ENCODE assay signal across 16 cellular contexts in genomic region chr4:169404959-169405358, GRCh38.
DNase-seq lines count a peak whose midpoint lies in the region; ATAC-seq and TF ChIP-seq lines count a peak whose summit lies in the region.
"Had no signal": no experiment of that assay in that cellular context is flagged by ENCODE, and none has a peak within 500 bp of the region (broad histone marks: within the 10 kb centered on the region; RNA-seq: fewer than 3 reads in every experiment).

No MANE protein-coding gene starts in this region.

- H3K27me3 Mint-ChIP-seq in H9 (ENCODE audit: low read depth): no peaks in the 10 kb centered on the region
- H3K27me3 Mint-ChIP-seq in stimulated activated memory B cell treated with anti-CD40 and anti-IgM and Interleukin-4, amounts not matched to agents 10 μg/mL and 1 μg/mL and 100 μg/mL, for 72 hours: no peaks in the 10 kb centered on the region
- H3K27me3 Mint-ChIP-seq: activated naive CD8-positive, alpha-beta T cell treated with anti-CD3 and anti-CD28 coated beads, Interleukin-2, amount 10 ng/mL, durations not matched to agents 7 days and 5 days; CD4-positive, alpha-beta T cell; central memory CD8-positive, alpha-beta T cell; natural killer cell treated with Interleukin-12 subunit alpha and Interleukin-12 subunit beta and Interleukin-15 and Interleukin-18, amount 100 ng/mL, for 72 hours had no signal

- H3K27ac Mint-ChIP-seq in H9: peak overlapping the region; percentile 15 to 94 (median 84); a peak in 5 of 7 replicates
- no peak overlapping the region for H3K27ac Mint-ChIP-seq in stimulated activated memory B cell treated with anti-CD40 and anti-IgM and Interleukin-4, amounts not matched to agents 10 μg/mL and 1 μg/mL and 100 μg/mL, for 72 hours
- H3K27ac Mint-ChIP-seq: activated naive CD8-positive, alpha-beta T cell treated with anti-CD3 and anti-CD28 coated beads, Interleukin-2, amount 10 ng/mL, durations not matched to agents 7 days and 5 days; CD4-positive, alpha-beta T cell; natural killer cell treated with Interleukin-12 subunit alpha and Interleukin-12 subunit beta and Interleukin-15 and Interleukin-18, amount 100 ng/mL, for 72 hours had no signal

- H3K27me3 ChIP-seq in H9 (ENCODE audit: insufficient read depth, low read length) (no peaks in the 10 kb centered on the region), RWPE2 (ENCODE audit: insufficient read depth, poor library complexity, severe bottlenecking) (no peaks in the 10 kb centered on the region), dorsolateral prefrontal cortex (no peaks in the 10 kb centered on the region)
- H3K27me3 ChIP-seq: hepatocyte had no signal

- intact Hi-C loops in dorsolateral prefrontal cortex (cut with DNase I): no loop called here

- H3K23me2 ChIP-seq in H9 (ENCODE audit: insufficient read length, low read depth, low read length, poor library complexity, severe bottlenecking): no peaks in the 10 kb centered on the region

- no peak overlapping the region for H3K9ac ChIP-seq in H9 (ENCODE audit: extremely low read depth, insufficient read length, low read length)

- H3K9me3 Mint-ChIP-seq in H9: no peaks in the 10 kb centered on the region
- H3K9me3 Mint-ChIP-seq in stimulated activated memory B cell treated with anti-CD40 and anti-IgM and Interleukin-4, amounts not matched to agents 10 μg/mL and 1 μg/mL and 100 μg/mL, for 72 hours: no peaks in the 10 kb centered on the region
- H3K9me3 Mint-ChIP-seq: activated naive CD8-positive, alpha-beta T cell treated with anti-CD3 and anti-CD28 coated beads, Interleukin-2, amount 10 ng/mL, durations not matched to agents 7 days and 5 days; CD4-positive, alpha-beta T cell; central memory CD8-positive, alpha-beta T cell; natural killer cell treated with Interleukin-12 subunit alpha and Interleukin-12 subunit beta and Interleukin-15 and Interleukin-18, amount 100 ng/mL, for 72 hours had no signal

- H3K79me2 ChIP-seq in H9 (ENCODE audit: insufficient read depth, low read length): no peaks in the 10 kb centered on the region
- H3K79me2 ChIP-seq: hepatocyte had no signal

- no peak overlapping the region for H2BK120ac ChIP-seq in H9 (ENCODE audit: low read depth, low read length, poor library complexity, severe bottlenecking)

- no peak overlapping the region for H4K5ac ChIP-seq in H9 (ENCODE audit: insufficient read length, low read depth, low read length)

- H2AK5ac ChIP-seq in H9 (ENCODE audit: insufficient read length, low read length): no peak overlapping the region

- no peak overlapping the region for H4K8ac ChIP-seq in H9 (replicated peaks; ENCODE audit: insufficient read length, low read depth, low read length)

- peaks cover 2% of the 10 kb centered on the region; the same call in 1 of the 2 replicates for H3K4me1 ChIP-seq in H9 (ENCODE audit: insufficient read depth, low read length)
- peaks cover 12% of the 10 kb centered on the region for H3K4me1 ChIP-seq in RWPE2 (ENCODE audit: insufficient read depth, poor library complexity, severe bottlenecking)

- peaks cover 5% of the 10 kb centered on the region for H3K36me3 ChIP-seq in RWPE2 (ENCODE audit: low read depth)

- no peak overlapping the region for H3K18ac ChIP-seq in H9 (ENCODE audit: insufficient read length, low read depth, low read length)

- no peak overlapping the region for H3K4me3 ChIP-seq in RWPE2 (ENCODE audit: severe bottlenecking)
- H3K4me3 ChIP-seq in fibroblast of mammary gland (ENCODE audit: control insufficient read depth, low read depth, low read length): no peak overlapping the region
- H3K4me3 ChIP-seq in dorsolateral prefrontal cortex: no peak overlapping the region
- H3K4me3 ChIP-seq: hepatocyte, SK-N-MC had no signal

- no peak overlapping the region for H3K4ac ChIP-seq in H9 (ENCODE audit: low read depth, low read length)

- H3T11ph ChIP-seq in H9 (ENCODE audit: low read length): no peak overlapping the region

- H3K27ac ChIP-seq in H9 (ENCODE audit: insufficient read length, low read depth, low read length): no peak overlapping the region
- no peak overlapping the region for H3K27ac ChIP-seq in RWPE2 (ENCODE audit: poor library complexity, severe bottlenecking)
- no peak overlapping the region for H3K27ac ChIP-seq in dorsolateral prefrontal cortex
- H3K27ac ChIP-seq: hepatocyte, SK-N-MC had no signal

- no peak for DNase-seq in H9
- no peak for DNase-seq in RWPE2 (ENCODE audit: low spot score)
- peak; percentile 77 for DNase-seq in fibroblast of mammary gland (ENCODE audit: low read depth)
- DNase-seq in pulmonary artery endothelial cell (ENCODE audit: low read depth, low spot score): peak; percentile 69
- DNase-seq in NCI-H524 treated with DMSO at 0.1 percent for 48 hours (lab: John Stamatoyannopoulos, UW): no peak
- DNase-seq in dorsolateral prefrontal cortex: no peak
- DNase-seq: activated CD4-positive, alpha-beta T cell treated with anti-CD3 and anti-CD28 coated beads, Interleukin-2, amount 50 U/mL, for 1 hour; activated naive CD8-positive, alpha-beta T cell treated with anti-CD3 and anti-CD28 coated beads, Interleukin-2, amount 10 ng/mL, durations not matched to agents 7 days and 5 days; CD4-positive, alpha-beta T cell; NCI-H1092 treated with DMSO at 0.1 percent for 48 hours; NCI-H446 treated with DMSO at 0.1 percent for 48 hours had no signal

- H4K20me1 ChIP-seq in H9 (ENCODE audit: control insufficient read depth, insufficient read depth, insufficient read length): no peaks in the 10 kb centered on the region

- TF ChIP-seq CTCF in H9 (conservative IDR thresholded peaks at IDR 0.05) (no peak), RWPE2 (IDR thresholded peaks at IDR 0.05; ENCODE audit: poor library complexity, severe bottlenecking) (no peak), fibroblast of mammary gland (conservative IDR thresholded peaks at IDR 0.05; ENCODE audit: control insufficient read depth, insufficient read depth, low read depth, low read length) (no peak), dorsolateral prefrontal cortex (IDR thresholded peaks at IDR 0.05 in 54 of 56, conservative IDR thresholded peaks at IDR 0.05 in 2 of 56; ENCODE audit: low read depth in 1 of 56, partially characterized antibody in 56 of 56) (no peak)

- no peak overlapping the region for H2AFZ ChIP-seq in H9 (ENCODE audit: low read length)
- H2AFZ ChIP-seq: hepatocyte had no signal

- H3K9me3 ChIP-seq in H9 (ENCODE audit: control insufficient read depth, low read depth, low read length) (no peaks in the 10 kb centered on the region), RWPE2 (ENCODE audit: severe bottlenecking) (no peaks in the 10 kb centered on the region)

- no peak overlapping the region for H2BK5ac ChIP-seq in H9 (ENCODE audit: insufficient read length, low read length)

- H3K4me1 Mint-ChIP-seq in H9: peaks cover 10 to 14% of the 10 kb centered on the region in 2 experiments
- H3K4me1 Mint-ChIP-seq in stimulated activated memory B cell treated with anti-CD40 and anti-IgM and Interleukin-4, amounts not matched to agents 10 μg/mL and 1 μg/mL and 100 μg/mL, for 72 hours: no peaks in the 10 kb centered on the region
- H3K4me1 Mint-ChIP-seq: central memory CD8-positive, alpha-beta T cell had no signal

- no peak overlapping the region for H3K4me3 Mint-ChIP-seq in H9
- H3K4me3 Mint-ChIP-seq in stimulated activated memory B cell treated with anti-CD40 and anti-IgM and Interleukin-4, amounts not matched to agents 10 μg/mL and 1 μg/mL and 100 μg/mL, for 72 hours: no peak overlapping the region
- H3K4me3 Mint-ChIP-seq: activated naive CD8-positive, alpha-beta T cell treated with anti-CD3 and anti-CD28 coated beads, Interleukin-2, amount 10 ng/mL, durations not matched to agents 7 days and 5 days; CD4-positive, alpha-beta T cell; central memory CD8-positive, alpha-beta T cell; natural killer cell treated with Interleukin-12 subunit alpha and Interleukin-12 subunit beta and Interleukin-15 and Interleukin-18, amount 100 ng/mL, for 72 hours had no signal

- no CpG with 5 or more reads among the region's 1 CpG for WGBS in H9 (ENCODE audit: extremely low coverage, insufficient read length, low lambda C conversion rate)

- H2BK15ac ChIP-seq in H9 (ENCODE audit: low read depth, low read length): no peak overlapping the region

- no peak overlapping the region for H3K4me2 ChIP-seq in H9 (ENCODE audit: insufficient read depth, insufficient read length, low read length)
- H3K4me2 ChIP-seq: hepatocyte had no signal

- H3K23ac ChIP-seq in H9 (ENCODE audit: insufficient read length, low read depth, low read length): no peak overlapping the region

- no peak overlapping the region for H4K91ac ChIP-seq in H9 (ENCODE audit: insufficient read length, low read depth, low read length)

- peaks cover 0 to 8% (median 2%) of the 10 kb centered on the region in 3 experiments; a peak in 2 of 7 replicates for H3K36me3 Mint-ChIP-seq in H9 (ENCODE audit: insufficient read depth in 1 of 3, low read depth in 3 of 3)
- peaks cover 12% of the 10 kb centered on the region for H3K36me3 Mint-ChIP-seq in stimulated activated memory B cell treated with anti-CD40 and anti-IgM and Interleukin-4, amounts not matched to agents 10 μg/mL and 1 μg/mL and 100 μg/mL, for 72 hours
- H3K36me3 Mint-ChIP-seq: natural killer cell treated with Interleukin-12 subunit alpha and Interleukin-12 subunit beta and Interleukin-15 and Interleukin-18, amount 100 ng/mL, for 72 hours had no signal

- no peak overlapping the region for H2BK12ac ChIP-seq in H9 (ENCODE audit: insufficient read length, low read depth, low read length)

- peak; percentile 96 for ATAC-seq in RWPE2 (ENCODE audit: low read depth)
- no peak for ATAC-seq in stimulated activated memory B cell treated with anti-CD40 and anti-IgM and Interleukin-4, amounts not matched to agents 10 μg/mL and 1 μg/mL and 100 μg/mL, for 72 hours
- ATAC-seq: natural killer cell treated with Interleukin-12 subunit alpha and Interleukin-12 subunit beta and Interleukin-15 and Interleukin-18, amount 100 ng/mL, for 72 hours had no signal

- H2BK20ac ChIP-seq in H9 (ENCODE audit: low read depth, low read length, poor library complexity, severe bottlenecking): no peak overlapping the region

- H3K56ac ChIP-seq in H9 (ENCODE audit: insufficient read length, low read depth, low read length): no peak overlapping the region

- H3K79me1 ChIP-seq in H9 (ENCODE audit: insufficient read depth, low read depth, low read length, poor library complexity, severe bottlenecking): no peaks in the 10 kb centered on the region

- H3K14ac ChIP-seq in H9 (ENCODE audit: insufficient read depth, low read length): no peak overlapping the region

Comparison
In these comparisons a context has a peak if more than half of its experiments do, and no peak if none do; other contexts are left out.
1. DNase-seq: peak in fibroblast of mammary gland (single experiment) and pulmonary artery endothelial cell (single experiment); none in H9 (single experiment), RWPE2 (single experiment), NCI-H524 treated with DMSO at 0.1 percent for 48 hours (single experiment) and dorsolateral prefrontal cortex (0 of 10).